8 cellular contexts compared by ENCODE assay signal in genomic region chr10:13298748-13299436, GRCh38. TPM values are rescaled to one million over a fixed set of nuclear protein-coding genes. Genes with fewer than 3 reads are reported as not detected.
A peak's percentile ranks its signal among the peaks of the same experiment; 100 is the strongest.
DNase-seq lines count a peak whose midpoint lies in the region; ATAC-seq, FAIRE-seq and TF ChIP-seq lines count a peak whose summit lies in the region.

No MANE protein-coding gene starts in this region.

- H4K91ac ChIP-seq in H1 (replicated peaks; ENCODE audit: insufficient read length, low read length) = no peak overlapping the region
- no peak overlapping the region for H4K91ac ChIP-seq in neuronal stem cell (ENCODE audit: low read depth, low read length, poor library complexity)

- H2BK120ac ChIP-seq in H1 (replicated peaks; ENCODE audit: low read depth, low read length) (no peak overlapping the region), neuronal stem cell (ENCODE audit: low read depth, low read length) (peak overlapping the region; percentile 89)

- no peak for FAIRE-seq in H1 (lab: Jason Lieb, UNC)

- H3K36me3 Mint-ChIP-seq in CD4-positive, alpha-beta T cell (ENCODE audit: low read depth) = peaks cover 18% of the 10 kb centered on the region

- peak overlapping the region; percentile 96; the same call in 1 of the 2 replicates for H4K8ac ChIP-seq in H1 (ENCODE audit: extremely low read depth, insufficient read depth, low read length)
- no peak overlapping the region for H4K8ac ChIP-seq in neuronal stem cell (ENCODE audit: low read depth, low read length)

- peak overlapping the region; percentile 42 for H3K4me3 ChIP-seq in NB4 (ENCODE audit: low read depth, low read length)
- peak overlapping the region; percentile 39 to 58 (median 54) for H3K4me3 ChIP-seq in H1 (ENCODE audit: extremely low read depth in 1 of 4, insufficient read depth in 2 of 4, low read depth in 3 of 4, low read length in 4 of 4)
- H3K4me3 ChIP-seq in neuronal stem cell (ENCODE audit: low read length in 2 of 2) = peak overlapping the region; percentile 51 to 89

- no peaks in the 10 kb centered on the region for H3K9me3 ChIP-seq in CD4-positive, alpha-beta T cell (ENCODE audit: control insufficient read depth, low read length)
- H3K9me3 ChIP-seq in H1 (ENCODE audit: insufficient read depth in 2 of 2, low read depth in 1 of 2, low read length in 1 of 2) (no peaks in the 10 kb centered on the region), neuronal stem cell (replicated peaks in 1 of 2; ENCODE audit: control insufficient read depth in 2 of 2, insufficient read depth in 1 of 2, low read depth in 1 of 2, low read length in 2 of 2) (no peaks in the 10 kb centered on the region)

- no peak overlapping the region for H2BK20ac ChIP-seq in H1 (ENCODE audit: low read length)

- H2BK12ac ChIP-seq in H1 (ENCODE audit: low read depth, low read length) = peak overlapping the region; percentile 20
- H2BK12ac ChIP-seq in neuronal stem cell (ENCODE audit: low read length) = no peak overlapping the region

- no peak for TF ChIP-seq EP300 in H1 (IDR thresholded peaks at IDR 0.05; ENCODE audit: borderline replicate concordance in 1 of 2, low read depth in 2 of 2, low read length in 2 of 2)

- ATAC-seq in CD4-positive, alpha-beta T cell (ENCODE audit: poor library complexity) = no peak
- no peak for ATAC-seq in activated CD4-positive, CD25-positive, alpha-beta regulatory T cell treated with anti-CD3 and anti-CD28 coated beads, Interleukin-2, amount 50 U/mL, for 24 hours

- peaks cover 24% of the 10 kb centered on the region for H3K4me1 Mint-ChIP-seq in CD4-positive, alpha-beta T cell (ENCODE audit: low read depth)

- no peaks in the 10 kb centered on the region; the same call in 1 of the 2 replicates for H3K23me2 ChIP-seq in H1 (ENCODE audit: low read depth, low read length)

- H3K27ac Mint-ChIP-seq in CD4-positive, alpha-beta T cell = peak overlapping the region; percentile 77

- H3K4me2 ChIP-seq in H1 (ENCODE audit: insufficient read depth in 1 of 2, low read depth in 2 of 2, low read length in 2 of 2) (peak overlapping the region; percentile 84 to 96), neuronal stem cell (ENCODE audit: insufficient read depth, low read length, poor library complexity, severe bottlenecking) (peak overlapping the region; percentile 93)

- no peaks in the 10 kb centered on the region for H3K27me3 ChIP-seq in CD4-positive, alpha-beta T cell (ENCODE audit: control insufficient read depth, insufficient read depth, low read length)
- H3K27me3 ChIP-seq in H1 (replicated peaks in 1 of 4; ENCODE audit: control insufficient read depth in 3 of 4, extremely low read depth in 1 of 4, insufficient read depth in 3 of 4, low read length in 3 of 4) (no peaks in the 10 kb centered on the region; a peak in 2 of 7 replicates), neuronal stem cell (ENCODE audit: control insufficient read depth in 3 of 3, insufficient read depth in 3 of 3, low read depth in 1 of 3, low read length in 3 of 3) (no peaks in the 10 kb centered on the region)

- POLR2A ChIA-PET in CD4-positive, alpha-beta T cell (lab: Charles Lee) = interaction anchor here (1.4 to 6.8 kb wide), 3 partner anchors 52 to 199 kb away, joined by 4 to 244 read pairs (median 8); partner anchors contain the start of genes MCM10, OPTN and SEPHS1
- POLR2A ChIA-PET in H1 (lab: Charles Lee; ENCODE audit: partially characterized antibody) = interaction anchor here (0.8 to 6.3 kb wide), 8 partner anchors 10 to 137 kb away, joined by 3 to 92 read pairs (median 8); partner anchors contain the start of genes MCM10 and SEPHS1

- CTCF ChIA-PET in CD4-positive, alpha-beta T cell (lab: Charles Lee) = no interaction called here
- CTCF ChIA-PET in H1 (lab: Charles Lee; ENCODE audit: partially characterized antibody) = interaction anchor here (0.8 to 1.2 kb wide), 2 partner anchors 27 to 122 kb away, joined by 3 to 4 read pairs; no protein-coding TSS in a partner anchor

- WGBS in H1 (ENCODE audit: extremely low coverage in 1 of 2, insufficient coverage in 1 of 2, insufficient read length in 1 of 2, insufficient replicate concordance in 2 of 2, low coverage in 1 of 2, low lambda C conversion rate in 2 of 2, missing lambda C conversion rate in 1 of 2), 2 experiments = 60% methylated on average over 20 of the region's 20 CpGs; no CpG with 5 or more reads in 1 of the 2 experiments
- no CpG with 5 or more reads among the region's 20 CpGs for WGBS in neuronal stem cell (ENCODE audit: extremely low coverage in 2 of 2, insufficient read length in 2 of 2, insufficient replicate concordance in 1 of 2), 2 donors

- no peaks in the 10 kb centered on the region for H3K79me2 ChIP-seq in H1 (ENCODE audit: control insufficient read depth in 1 of 2, insufficient read depth in 2 of 2, low read length in 2 of 2)

- intact Hi-C loops in CD4-positive, alpha-beta T cell (cut with DNase I, micrococcal nuclease) = loop anchor here in 1 of 2 experiments (10.0 kb wide), 1 partner anchor 954 kb away; the partner anchor contains the start of gene CAMK1D

- H3K4me3 Mint-ChIP-seq in CD4-positive, alpha-beta T cell = peak overlapping the region; percentile 91

- H4K5ac ChIP-seq in H1 (ENCODE audit: insufficient read length, low read depth, low read length) = no peak overlapping the region

- H3K27me3 Mint-ChIP-seq in CD4-positive, alpha-beta T cell = no peaks in the 10 kb centered on the region

- no peak overlapping the region for H3K23ac ChIP-seq in H1 (ENCODE audit: insufficient read length)
- peak overlapping the region; percentile 73 for H3K23ac ChIP-seq in neuronal stem cell (ENCODE audit: low read depth, low read length, poor library complexity)

- H3K18ac ChIP-seq in H1 (ENCODE audit: extremely low read depth, low read length) (peak overlapping the region; percentile 83; the same call in 1 of the 2 replicates), neuronal stem cell (ENCODE audit: low read length) (peak overlapping the region; percentile 99)

- H2AFZ ChIP-seq in H1 (ENCODE audit: low read length) (0 out of 2 replicates have a peak overlapping the region, but pooled peaks have one; percentile 6), neuronal stem cell (ENCODE audit: low read length) (peak overlapping the region; percentile 91)

- H2BK5ac ChIP-seq in H1 (ENCODE audit: low read depth, low read length) (peak overlapping the region; percentile 18; the same call in 1 of the 2 replicates), neuronal stem cell (ENCODE audit: low read length) (no peak overlapping the region)

- DNase-seq in CD4-positive, alpha-beta T cell = no peak
- DNase-seq in NB4 (ENCODE audit: low read depth) (no peak), H1 (ENCODE audit: low read depth in 1 of 2, low spot score in 2 of 2) (no peak), neuronal stem cell (ENCODE audit: low spot score) (no peak), NCI-H1417 (lab: John Stamatoyannopoulos, UW) (no peak), Ammon's horn (ENCODE audit: low spot score) (no peak), glomerular visceral epithelial cell (ENCODE audit: extremely low spot score) (no peak)

- H3K27ac ChIP-seq in CD4-positive, alpha-beta T cell (ENCODE audit: low read depth, low read length) = peak overlapping the region; percentile 85
- H3K27ac ChIP-seq in H1 (ENCODE audit: low read depth, low read length) = no peak overlapping the region
- peak overlapping the region; percentile 83 for H3K27ac ChIP-seq in neuronal stem cell (replicated peaks; ENCODE audit: low read length)

- no peak for TF ChIP-seq POLR2A in NB4 (IDR thresholded peaks at IDR 0.05; ENCODE audit: extremely low read depth, insufficient read length)
- TF ChIP-seq POLR2A in H1 (IDR thresholded peaks at IDR 0.05; ENCODE audit: control extremely low read depth in 1 of 2, low read depth in 2 of 2, low read length in 2 of 2) = no peak

- H3K4me1 ChIP-seq in H1 (replicated peaks in 1 of 4; ENCODE audit: control insufficient read depth in 3 of 4, insufficient read depth in 4 of 4, low read length in 3 of 4) (peaks cover 0 to 6% (median 3%) of the 10 kb centered on the region in 4 experiments; a peak in 5 of 7 replicates), neuronal stem cell (ENCODE audit: control insufficient read depth in 2 of 2, insufficient read depth in 1 of 2, low read depth in 1 of 2, low read length in 2 of 2) (peaks cover 3% of the 10 kb centered on the region in 2 donors)

- H3K9me3 Mint-ChIP-seq in CD4-positive, alpha-beta T cell = no peaks in the 10 kb centered on the region

- peak overlapping the region; percentile 65; the same call in 1 of the 2 replicates for H2AK5ac ChIP-seq in H1 (ENCODE audit: low read depth, low read length)
- H2AK5ac ChIP-seq in neuronal stem cell (ENCODE audit: low read depth, low read length) = no peak overlapping the region

- no peak for TF ChIP-seq RAD21 in H1 (IDR thresholded peaks at IDR 0.05 in 1 of 2, conservative IDR thresholded peaks at IDR 0.05 in 1 of 2; ENCODE audit: low read depth in 2 of 2, low read length in 2 of 2)

- TF ChIP-seq CTCF in CD4-positive, alpha-beta T cell (IDR thresholded peaks at IDR 0.05) = no peak
- TF ChIP-seq CTCF in NB4 (IDR thresholded peaks at IDR 0.05; ENCODE audit: low read depth, low read length) (no peak), H1 (IDR thresholded peaks at IDR 0.05; ENCODE audit: control extremely low read depth in 1 of 3, insufficient read depth in 1 of 3, low read depth in 1 of 3, low read length in 3 of 3) (no peak)

- H3K56ac ChIP-seq in H1 (replicated peaks; ENCODE audit: insufficient read length, low read depth, low read length) = no peak overlapping the region

- H3K36me3 ChIP-seq in H1 (ENCODE audit: control insufficient read depth in 2 of 4, insufficient read depth in 4 of 4, low read length in 3 of 4) = peaks cover 0 to 6% (median 1%) of the 10 kb centered on the region in 4 experiments; a peak in 1 of 8 replicates
- peaks cover 0 to 8% of the 10 kb centered on the region in 2 donors for H3K36me3 ChIP-seq in neuronal stem cell (replicated peaks in 1 of 2; ENCODE audit: control insufficient read depth in 2 of 2, insufficient read depth in 2 of 2, low read length in 2 of 2)

- H3K4ac ChIP-seq in H1 (replicated peaks; ENCODE audit: insufficient read length, low read depth, low read length) (no peak overlapping the region), neuronal stem cell (ENCODE audit: low read length) (no peak overlapping the region)

- peak overlapping the region; percentile 61 to 94 (median 78) for H3K9ac ChIP-seq in H1 (replicated peaks in 1 of 4; ENCODE audit: extremely low read depth in 1 of 4, low read depth in 3 of 4, low read length in 3 of 4)
- peak overlapping the region; percentile 88 for H3K9ac ChIP-seq in neuronal stem cell (ENCODE audit: low read depth, low read length, poor library complexity)

- no peaks in the 10 kb centered on the region for H4K20me1 ChIP-seq in H1 (replicated peaks in 1 of 2; ENCODE audit: control insufficient read depth in 1 of 2, insufficient read depth in 2 of 2, low read length in 2 of 2)

- H3K79me1 ChIP-seq in H1 (ENCODE audit: low read depth, low read length) = no peaks in the 10 kb centered on the region
- no peaks in the 10 kb centered on the region for H3K79me1 ChIP-seq in neuronal stem cell (ENCODE audit: low read depth, low read length)

- no peak overlapping the region for H3K14ac ChIP-seq in H1 (ENCODE audit: insufficient read length)
- H3K14ac ChIP-seq in neuronal stem cell (ENCODE audit: low read length) = no peak overlapping the region

- H2BK15ac ChIP-seq in H1 (ENCODE audit: low read length) (no peak overlapping the region), neuronal stem cell (ENCODE audit: low read length) (no peak overlapping the region)

RNA-seq across cellular contexts. Expression of gene PHYH, which starts 1.0 kb away (rescaled TPM):
- 10 to 100 TPM in 1 of 2 experiments, 1 to 10 TPM in 1; 8.5 to 10.0 TPM for total RNA-seq in CD4-positive, alpha-beta T cell
- total RNA-seq in H1 (2021; fragmentation: NEBNext Ultra II Directional; extraction: Animal tissue kit (Norgen Biotek cat#: 25700)) = 22.7 and 23.2 TPM in 2 replicates
- 22.0 and 22.9 TPM in 2 replicates for polyA plus RNA-seq in H1 (2011; rRNA removed)
- 21.8 TPM for polyA plus RNA-seq in H1 (2011; cell fraction: cytosol; rRNA removed)
- 18.3 TPM for polyA plus RNA-seq in H1 (2011; cell fraction: nucleus; rRNA removed)
- 21.9 to 27.0 TPM (median 24.9 TPM) in 4 replicates for polyA plus RNA-seq in H1 (2012, experiment 1 of 2)
- 4.4 TPM for polyA plus RNA-seq in H1 (2012, experiment 2 of 2)
- polyA plus RNA-seq in H1 (2013, experiment 1 of 2) = 25.6 TPM
- 26.3 TPM for polyA plus RNA-seq in H1 (2013, experiment 2 of 2)
- 10.4 and 10.5 TPM in 2 replicates for polyA minus RNA-seq in H1 (2011; rRNA and poly(A)+ RNA removed)
- 5.9 TPM for polyA minus RNA-seq in H1 (2011; cell fraction: cytosol; rRNA and poly(A)+ RNA removed)
- polyA minus RNA-seq in H1 (2011; cell fraction: nucleus; rRNA and poly(A)+ RNA removed) = 9.7 TPM
- polyA plus RNA-seq in neuronal stem cell (2013, experiment 1 of 2) = 27.5 TPM
- 27.6 TPM for polyA plus RNA-seq in neuronal stem cell (2013, experiment 2 of 2)

RNA-seq across cellular contexts. Expression of gene SEPHS1, which starts 49.2 kb away (rescaled TPM):
- total RNA-seq in CD4-positive, alpha-beta T cell = 10 to 100 TPM; 13.1 to 17.9 TPM
- total RNA-seq in H1 (2021; fragmentation: NEBNext Ultra II Directional; extraction: Animal tissue kit (Norgen Biotek cat#: 25700)) = 633 and 683 TPM in 2 replicates
- polyA plus RNA-seq in H1 (2011; rRNA removed) = 226 and 270 TPM in 2 replicates
- 306 TPM for polyA plus RNA-seq in H1 (2011; cell fraction: cytosol; rRNA removed)
- 172 TPM for polyA plus RNA-seq in H1 (2011; cell fraction: nucleus; rRNA removed)
- 405 to 543 TPM (median 471 TPM) in 4 replicates for polyA plus RNA-seq in H1 (2012, experiment 1 of 2)
- 233 TPM for polyA plus RNA-seq in H1 (2012, experiment 2 of 2)
- 405 TPM for polyA plus RNA-seq in H1 (2013, experiment 1 of 2)
- polyA plus RNA-seq in H1 (2013, experiment 2 of 2) = 460 TPM
- 647 and 831 TPM in 2 replicates for polyA minus RNA-seq in H1 (2011; rRNA and poly(A)+ RNA removed)
- 256 TPM for polyA minus RNA-seq in H1 (2011; cell fraction: cytosol; rRNA and poly(A)+ RNA removed)
- 193 TPM for polyA minus RNA-seq in H1 (2011; cell fraction: nucleus; rRNA and poly(A)+ RNA removed)
- polyA plus RNA-seq in neuronal stem cell (2013, experiment 1 of 2) = 56.0 TPM
- 55.4 TPM for polyA plus RNA-seq in neuronal stem cell (2013, experiment 2 of 2)

Comparison
In these comparisons a context has a peak if more than half of its experiments do, and no peak if none do; other contexts are left out.
1. RNA of gene SEPHS1, which starts 49.2 kb away (total RNA-seq): 633 to 683 TPM in H1; 13.1 to 17.9 TPM in CD4-positive, alpha-beta T cell; every median in the first group is over 10 times any median in the second.
2. Peak in every context shown above with its lines, with median percentiles within 50 percentile points of each other: H3K4me3 ChIP-seq.